In the genomic region with DNA sequence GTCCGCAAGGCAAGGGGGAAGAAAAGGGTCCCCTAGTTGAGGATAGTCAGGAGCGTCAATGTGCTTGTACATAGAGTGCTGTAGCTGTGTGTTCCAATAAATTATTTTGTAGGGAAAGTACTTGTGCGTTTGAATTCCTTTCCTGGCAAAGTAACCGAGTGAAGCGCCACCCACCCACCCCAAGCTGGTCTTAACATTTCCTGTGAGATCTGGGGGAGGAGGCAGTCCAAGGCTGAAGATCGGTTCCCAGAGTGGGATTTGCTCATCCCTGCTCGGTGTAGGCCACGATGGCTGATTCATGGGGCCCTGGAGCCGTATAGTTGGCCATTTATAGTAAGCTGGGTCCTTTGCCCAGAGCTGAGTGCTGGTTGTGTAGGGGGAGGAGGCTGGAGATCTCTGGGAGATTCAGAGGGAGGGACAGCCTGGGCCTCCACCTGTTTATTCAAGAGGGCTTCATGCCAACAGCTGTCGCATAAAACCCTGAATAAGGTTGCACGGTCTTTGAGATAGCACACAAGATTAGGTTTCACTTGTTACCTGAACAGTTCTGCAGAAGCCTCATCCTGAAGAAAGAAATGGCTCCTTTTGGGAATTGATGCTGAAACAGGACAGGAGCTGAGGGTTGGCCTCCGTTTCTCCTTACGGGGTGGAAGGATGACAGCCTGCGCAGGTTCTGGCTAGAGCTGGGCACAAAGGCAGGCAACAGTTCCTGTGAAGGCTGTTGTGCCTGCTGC, we compare ENCODE assay signal across 7 cellular contexts. TPM values are rescaled to one million over a fixed set of nuclear protein-coding genes. Genes with fewer than 3 reads are reported as not detected.
DNase-seq lines count a peak whose midpoint lies in the region; ATAC-seq and TF ChIP-seq lines count a peak whose summit lies in the region.

No MANE protein-coding gene starts in this region.

- H3K4me3 Mint-ChIP-seq in activated CD4-positive, alpha-beta memory T cell treated with anti-CD3 and anti-CD28 coated beads, Interleukin-2, amount 10 ng/mL, durations not matched to agents 7 days and 5 days = peak overlapping the region; percentile 94
- H3K4me3 Mint-ChIP-seq in progenitor cell of endocrine pancreas (ENCODE audit: low read depth) = peak overlapping the region; percentile 95

- TF ChIP-seq CTCF in DOHH2 (IDR thresholded peaks at IDR 0.05; ENCODE audit: low read depth, low read length, poor library complexity, severe bottlenecking) = no peak
- TF ChIP-seq CTCF in foreskin fibroblast (IDR thresholded peaks at IDR 0.05; ENCODE audit: low read depth, low read length) = no peak
- no peak for TF ChIP-seq CTCF in progenitor cell of endocrine pancreas (IDR thresholded peaks at IDR 0.05; ENCODE audit: unreplicated experiment)
- no peak for TF ChIP-seq CTCF in omental fat pad (IDR thresholded peaks at IDR 0.05)

- H3K9me3 Mint-ChIP-seq in activated CD4-positive, alpha-beta memory T cell treated with anti-CD3 and anti-CD28 coated beads, Interleukin-2, amount 10 ng/mL, durations not matched to agents 7 days and 5 days = no peaks in the 10 kb centered on the region
- H3K9me3 Mint-ChIP-seq in progenitor cell of endocrine pancreas (ENCODE audit: low read depth) = no peaks in the 10 kb centered on the region

- no peaks in the 10 kb centered on the region for H3K27me3 ChIP-seq in DOHH2 (ENCODE audit: control insufficient read depth, low read length)

- H3K4me2 ChIP-seq in DOHH2 (ENCODE audit: low read length) = peak overlapping the region; percentile 98

- H3K9me2 ChIP-seq in DOHH2 (replicated peaks; ENCODE audit: control insufficient read depth, low read length) = no peaks in the 10 kb centered on the region

- H3K27ac ChIP-seq in DOHH2 (ENCODE audit: low read depth, low read length) = peak overlapping the region; percentile 88
- peak overlapping the region; percentile 16 for H3K27ac ChIP-seq in KOPT-K1 (ENCODE audit: low read depth, low read length, poor library complexity, severe bottlenecking)

- H3K36me3 ChIP-seq in DOHH2 (ENCODE audit: control insufficient read depth, low read length) (peaks cover 87% of the 10 kb centered on the region), KOPT-K1 (ENCODE audit: insufficient read depth, low read length) (peaks cover 63% of the 10 kb centered on the region)

- peaks cover 71% of the 10 kb centered on the region for H3K4me1 Mint-ChIP-seq in activated CD4-positive, alpha-beta memory T cell treated with anti-CD3 and anti-CD28 coated beads, Interleukin-2, amount 10 ng/mL, durations not matched to agents 7 days and 5 days
- H3K4me1 Mint-ChIP-seq in progenitor cell of endocrine pancreas (ENCODE audit: low read depth) = peaks cover 41% of the 10 kb centered on the region

- peaks cover 2% of the 10 kb centered on the region for H3K27me3 Mint-ChIP-seq in activated CD4-positive, alpha-beta memory T cell treated with anti-CD3 and anti-CD28 coated beads, Interleukin-2, amount 10 ng/mL, durations not matched to agents 7 days and 5 days
- H3K27me3 Mint-ChIP-seq in progenitor cell of endocrine pancreas = no peaks in the 10 kb centered on the region

- H3K9me3 ChIP-seq in DOHH2 (ENCODE audit: control insufficient read depth, insufficient read depth, low read length) = no peaks in the 10 kb centered on the region
- H3K9me3 ChIP-seq in KOPT-K1 (ENCODE audit: insufficient read depth, low read length, poor library complexity, severe bottlenecking) = no peaks in the 10 kb centered on the region

- ATAC-seq in omental fat pad (ENCODE audit: low FRiP score) = no peak

- CTCF ChIA-PET in activated CD4-positive, alpha-beta memory T cell treated with anti-CD3 and anti-CD28 coated beads, Interleukin-2, amount 10 ng/mL, durations not matched to agents 7 days and 5 days (lab: Charles Lee) = interaction anchor here (0.8 to 2.6 kb wide), 6 partner anchors 9 to 514 kb away, joined by 3 to 8 read pairs (median 4); no protein-coding TSS in a partner anchor

- H4K20me1 ChIP-seq in DOHH2 (ENCODE audit: control insufficient read depth, insufficient read depth, low read depth, low read length) = peaks cover 16% of the 10 kb centered on the region

- peaks cover 65% of the 10 kb centered on the region for H3K36me3 Mint-ChIP-seq in activated CD4-positive, alpha-beta memory T cell treated with anti-CD3 and anti-CD28 coated beads, Interleukin-2, amount 10 ng/mL, durations not matched to agents 7 days and 5 days (ENCODE audit: low read depth)
- peaks cover 38% of the 10 kb centered on the region for H3K36me3 Mint-ChIP-seq in progenitor cell of endocrine pancreas (ENCODE audit: insufficient read depth)

- peaks cover 75% of the 10 kb centered on the region for H3K4me1 ChIP-seq in DOHH2 (ENCODE audit: control insufficient read depth, low read length)

- peaks cover 78% of the 10 kb centered on the region for H3F3A ChIP-seq in DOHH2 (ENCODE audit: control insufficient read depth, insufficient read depth)

- peak overlapping the region; percentile 99 for H3K27ac Mint-ChIP-seq in activated CD4-positive, alpha-beta memory T cell treated with anti-CD3 and anti-CD28 coated beads, Interleukin-2, amount 10 ng/mL, durations not matched to agents 7 days and 5 days
- H3K27ac Mint-ChIP-seq in progenitor cell of endocrine pancreas = peak overlapping the region; percentile 99

- no peak for DNase-seq in activated CD4-positive, alpha-beta memory T cell treated with anti-CD3 and anti-CD28 coated beads, Interleukin-2, amount 10 ng/mL, durations not matched to agents 7 days and 5 days
- DNase-seq in foreskin fibroblast (peak; percentile 66 to 81), progenitor cell of endocrine pancreas (ENCODE audit: low spot score, unreplicated experiment) (no peak), iPS-NIHi7 (ENCODE audit: extremely low spot score) (no peak), omental fat pad (ENCODE audit: low spot score) (no peak)

- H3K4me3 ChIP-seq in DOHH2 (ENCODE audit: low read length) = peak overlapping the region; percentile 86
- peak overlapping the region; percentile 80 to 98 for H3K4me3 ChIP-seq in foreskin fibroblast (ENCODE audit: low read depth in 1 of 2, low read length in 2 of 2)

- POLR2A ChIA-PET in activated CD4-positive, alpha-beta memory T cell treated with anti-CD3 and anti-CD28 coated beads, Interleukin-2, amount 10 ng/mL, durations not matched to agents 7 days and 5 days (lab: Charles Lee) = interaction anchor here (0.6 to 11.3 kb wide), 18 partner anchors 8 to 766 kb away, joined by 3 to 124 read pairs (median 4); a partner anchor contains a TSS

- H3K79me2 ChIP-seq in DOHH2 (ENCODE audit: control insufficient read depth, low read length) = peaks cover 76% of the 10 kb centered on the region

RNA-seq across cellular contexts. Expression of a gene that starts 2.4 kb away (rescaled TPM):
- 100 to 1,000 TPM; 456 to 460 TPM for total RNA-seq in activated CD4-positive, alpha-beta memory T cell treated with anti-CD3 and anti-CD28 coated beads, Interleukin-2, amount 10 ng/mL, durations not matched to agents 7 days and 5 days
- total RNA-seq in progenitor cell of endocrine pancreas = 332 and 356 TPM in 2 replicates
- total RNA-seq in omental fat pad = 100 to 1,000 TPM; 258 to 714 (median 610) TPM

RNA-seq across cellular contexts. Expression of a gene that starts 9.8 kb away (rescaled TPM):
- total RNA-seq in activated CD4-positive, alpha-beta memory T cell treated with anti-CD3 and anti-CD28 coated beads, Interleukin-2, amount 10 ng/mL, durations not matched to agents 7 days and 5 days = 10 to 100 TPM; 54.3 to 60.7 TPM
- total RNA-seq in progenitor cell of endocrine pancreas = 45.2 and 48.2 TPM in 2 replicates
- 100 to 1,000 TPM; 103 to 157 (median 133) TPM for total RNA-seq in omental fat pad

RNA-seq across cellular contexts. Expression of a gene that starts 20.6 kb away (rescaled TPM):
- total RNA-seq in activated CD4-positive, alpha-beta memory T cell treated with anti-CD3 and anti-CD28 coated beads, Interleukin-2, amount 10 ng/mL, durations not matched to agents 7 days and 5 days = 10 to 100 TPM; 32.4 to 32.6 TPM
- total RNA-seq in progenitor cell of endocrine pancreas = 30.5 and 32.4 TPM in 2 replicates
- 10 to 100 TPM; 23.6 to 46.0 (median 32.4) TPM for total RNA-seq in omental fat pad

RNA-seq across cellular contexts. Expression of a gene that starts 47.8 kb away (rescaled TPM):
- 1 to 10 TPM; 8.7 to 8.8 TPM for total RNA-seq in activated CD4-positive, alpha-beta memory T cell treated with anti-CD3 and anti-CD28 coated beads, Interleukin-2, amount 10 ng/mL, durations not matched to agents 7 days and 5 days
- total RNA-seq in progenitor cell of endocrine pancreas (0.24 and 0.41 TPM in 2 replicates), omental fat pad (under 1 TPM; 0.09 to 0.38 (median 0.26) TPM)

Comparison
In these comparisons a context has a peak if more than half of its experiments do, and no peak if none do; other contexts are left out.
1. DNase-seq: peak in foreskin fibroblast (2 of 2); none in activated CD4-positive, alpha-beta memory T cell treated with anti-CD3 and anti-CD28 coated beads, Interleukin-2, amount 10 ng/mL, durations not matched to agents 7 days and 5 days (single experiment), progenitor cell of endocrine pancreas (single experiment), iPS-NIHi7 (single experiment) and omental fat pad (single experiment).